In the genomic region with DNA sequence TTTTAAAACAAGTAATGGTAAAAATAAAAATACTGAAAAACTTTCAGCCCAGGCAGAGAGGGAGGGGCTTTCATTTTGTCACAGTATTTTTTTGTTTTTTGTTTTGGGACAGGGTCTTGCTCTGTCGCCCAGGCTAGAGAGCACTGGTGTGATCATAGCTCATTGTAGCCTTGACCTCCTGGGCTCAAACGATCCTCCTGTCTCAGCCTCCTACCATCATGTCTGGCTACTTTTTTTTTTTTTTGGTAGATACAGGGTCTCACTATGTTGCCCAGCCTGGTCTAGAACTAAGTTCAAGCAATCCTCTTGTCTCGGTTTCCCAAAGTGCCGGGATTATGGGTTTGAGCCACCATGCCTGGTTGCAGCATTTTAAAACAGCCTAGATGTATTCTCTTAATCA, we compare ENCODE assay signal across 17 cellular contexts. TPM values are rescaled to one million over a fixed set of nuclear protein-coding genes. Genes with fewer than 3 reads are reported as not detected.
"Had no signal": no experiment of that assay in that cellular context is flagged by ENCODE, and none has a peak within 500 bp of the region (broad histone marks: within the 10 kb centered on the region; RNA-seq: fewer than 3 reads in every experiment).

No MANE protein-coding gene starts in this region.

- H3K9me3 ChIP-seq: tibial nerve, uterus had no signal

- H3K27me3 Mint-ChIP-seq: activated B cell treated with CpG ODN at 0.5 μM for 24 hours, brain had no signal

- H3K4me1 Mint-ChIP-seq: activated B cell treated with CpG ODN at 0.5 μM for 24 hours had no signal

- H3K36me3 ChIP-seq: left lung, tibial nerve, uterus had no signal

- H3K4me3 Mint-ChIP-seq: activated B cell treated with CpG ODN at 0.5 μM for 24 hours; activated CD8-positive, alpha-beta T cell treated with anti-CD3 and anti-CD28 coated beads, Interleukin-2, amount 10 ng/mL, durations not matched to agents 7 days and 5 days; activated naive CD4-positive, alpha-beta T cell treated with anti-CD3 and anti-CD28 coated beads for 36 hours; activated T-cell treated with anti-CD3 and anti-CD28 coated beads, Interleukin-2, amount 50 U/mL, for 4 hours; brain had no signal

- H3K27ac ChIP-seq: left lung, skin epidermis, tibial nerve, uterus had no signal

- H3K4me3 ChIP-seq: left lung, skin epidermis, uterus had no signal

- H3K36me3 Mint-ChIP-seq: brain had no signal

- H3K4me1 ChIP-seq: left lung, uterus had no signal

- H3K27me3 ChIP-seq: left lung, tibial nerve, uterus had no signal

- DNase-seq: activated B cell treated with CpG ODN at 0.5 μM for 24 hours; activated CD4-positive, alpha-beta T cell treated with anti-CD3 and anti-CD28 coated beads for 48 hours; activated CD8-positive, alpha-beta memory T cell treated with anti-CD3 and anti-CD28 coated beads, Interleukin-2, amount 50 U/mL, for 4 hours; activated CD8-positive, alpha-beta T cell treated with anti-CD3 and anti-CD28 coated beads, Interleukin-2, amount 10 ng/mL, durations not matched to agents 7 days and 5 days; activated naive CD4-positive, alpha-beta T cell treated with anti-CD3 and anti-CD28 coated beads for 36 hours; activated T-cell treated with anti-CD3 and anti-CD28 coated beads, Interleukin-2, amount 50 U/mL, for 4 hours; anterior cingulate cortex; central memory CD4-positive, alpha-beta T cell; cortex of kidney; head of caudate nucleus; left lung; occipital lobe; stimulated activated naive CD8-positive, alpha-beta T cell treated with anti-CD3 and anti-CD28 coated beads, Interleukin-15, Interleukin-2, amounts not matched to agents 100 U/mL and 50 U/mL, for 24 hours; uterus had no signal

- ATAC-seq: activated CD8-positive, alpha-beta T cell treated with anti-CD3 and anti-CD28 coated beads, Interleukin-2, amount 10 ng/mL, durations not matched to agents 7 days and 5 days; activated T-cell treated with anti-CD3 and anti-CD28 coated beads, Interleukin-2, amount 50 U/mL, for 4 hours; left lung; stimulated activated naive CD8-positive, alpha-beta T cell treated with anti-CD3 and anti-CD28 coated beads, Interleukin-15, Interleukin-2, amounts not matched to agents 100 U/mL and 50 U/mL, for 24 hours had no signal

- H3K27ac Mint-ChIP-seq: activated B cell treated with CpG ODN at 0.5 μM for 24 hours; activated CD8-positive, alpha-beta T cell treated with anti-CD3 and anti-CD28 coated beads, Interleukin-2, amount 10 ng/mL, durations not matched to agents 7 days and 5 days; activated naive CD4-positive, alpha-beta T cell treated with anti-CD3 and anti-CD28 coated beads for 36 hours had no signal

RNA-seq across cellular contexts. Expression of a gene that starts 40.8 kb away (rescaled TPM):
- total RNA-seq: activated B cell treated with CpG ODN at 0.5 μM for 24 hours; activated CD8-positive, alpha-beta T cell treated with anti-CD3 and anti-CD28 coated beads, Interleukin-2, amount 10 ng/mL, durations not matched to agents 7 days and 5 days had no signal
